ENCODE assay signal across 9 cellular contexts in the genomic region with DNA sequence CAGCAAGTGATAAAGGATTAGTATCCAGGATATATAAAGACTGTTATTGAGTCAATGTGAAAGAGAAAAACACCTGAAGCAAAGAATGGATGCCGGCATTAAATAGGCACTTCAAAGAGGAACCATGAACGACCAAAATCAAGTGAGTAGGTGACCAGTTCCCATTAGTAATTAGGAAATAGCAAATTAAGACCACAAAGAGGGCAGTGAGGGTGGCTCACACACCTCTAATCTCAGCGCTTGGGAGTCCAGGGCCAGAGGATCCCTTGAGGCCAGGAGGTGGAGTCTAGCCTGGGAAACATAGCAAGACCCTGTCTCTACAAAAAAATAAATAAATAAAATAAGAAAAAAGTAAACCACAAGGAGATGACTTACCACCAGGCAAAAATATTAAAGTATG. TPM values are rescaled to one million over a fixed set of nuclear protein-coding genes. Genes with fewer than 3 reads are reported as not detected.
DNase-seq lines count a peak whose midpoint lies in the region; ATAC-seq and TF ChIP-seq lines count a peak whose summit lies in the region.
"Had no signal": no experiment of that assay in that cellular context is flagged by ENCODE, and none has a peak within 500 bp of the region (broad histone marks: within the 10 kb centered on the region; RNA-seq: fewer than 3 reads in every experiment).

No MANE protein-coding gene starts in this region.

- no peak for TF ChIP-seq CTCF in glutamatergic neuron (IDR thresholded peaks at IDR 0.05; ENCODE audit: partially characterized antibody, unreplicated experiment)
- no peak for TF ChIP-seq CTCF in stomach (IDR thresholded peaks at IDR 0.05)

- H3K4me3 ChIP-seq in stomach: peak overlapping the region; percentile 62 to 71 (median 66)

- H3K27ac Mint-ChIP-seq in T-cell (peak overlapping the region; percentile 37 to 49), glutamatergic neuron (ENCODE audit: unreplicated experiment) (peak overlapping the region; percentile 33)

- H3K9me3 Mint-ChIP-seq in T-cell (no peaks in the 10 kb centered on the region), glutamatergic neuron (ENCODE audit: unreplicated experiment) (peaks cover 5% of the 10 kb centered on the region)

- peaks cover 0 to 7% (median 0%) of the 10 kb centered on the region in 3 donors for H3K27me3 ChIP-seq in stomach

- peaks cover 9 to 35% (median 30%) of the 10 kb centered on the region in 4 donors for H3K4me1 ChIP-seq in stomach

- POLR2A ChIA-PET in T-cell (lab: Charles Lee): no interaction called here

- CTCF ChIA-PET in T-cell (lab: Charles Lee): interaction anchor here in 1 of 2 donors (0.6 to 1.1 kb wide), 4 partner anchors 29 to 1044 kb away, joined by 3 to 5 read pairs (median 3); no protein-coding TSS in a partner anchor

- ATAC-seq in T-cell (replicated peaks in 1 of 4) (no peak), GM18867 (IDR thresholded peaks at IDR 0.05; ENCODE audit: unreplicated experiment) (no peak), GM19467 (IDR thresholded peaks at IDR 0.05; ENCODE audit: unreplicated experiment) (no peak)

- no peaks in the 10 kb centered on the region for H3K36me3 ChIP-seq in stomach

- H3K27ac ChIP-seq in stomach: peak overlapping the region in 2 of 5 donors; percentile 85 to 87

- DNase-seq in NCI-H1694 (lab: John Stamatoyannopoulos, UW): peak; percentile 13
- DNase-seq in NCI-H1694 treated with DMSO at 0.1 percent for 48 hours (lab: John Stamatoyannopoulos, UW): no peak
- peak in 1 of 34 experiments; percentile 2 for DNase-seq in T-cell
- DNase-seq in glutamatergic neuron: no peak
- no peak for DNase-seq in stomach
- no peak for DNase-seq in NCI-H187 (lab: John Stamatoyannopoulos, UW)

- intact Hi-C loops in stomach (cut with DNase I; ENCODE audit: low total_unique reads): no loop called here

- H3K4me1 Mint-ChIP-seq in T-cell: peaks cover 13 to 29% (median 17%) of the 10 kb centered on the region in 3 donors
- H3K4me1 Mint-ChIP-seq in glutamatergic neuron (ENCODE audit: low read depth, unreplicated experiment): peaks cover 8% of the 10 kb centered on the region

- 52 to 75% (median 70%) methylated on average over 3 of the region's 3 CpGs for WGBS in stomach, 5 donors

- no peak for TF ChIP-seq EP300 in stomach (IDR thresholded peaks at IDR 0.05)

- H3K27me3 Mint-ChIP-seq in T-cell: peaks cover 0 to 2% of the 10 kb centered on the region in 2 donors
- peaks cover 10% of the 10 kb centered on the region for H3K27me3 Mint-ChIP-seq in glutamatergic neuron (ENCODE audit: unreplicated experiment)

- H3K4me3 Mint-ChIP-seq in T-cell: peak overlapping the region; percentile 76 to 84 (median 76)
- H3K4me3 Mint-ChIP-seq in glutamatergic neuron (ENCODE audit: unreplicated experiment): peak overlapping the region; percentile 85

- no peaks in the 10 kb centered on the region for H3K9me3 ChIP-seq in stomach

- TF ChIP-seq POLR2A in stomach (IDR thresholded peaks at IDR 0.05): no peak

- H3K36me3 Mint-ChIP-seq in T-cell (no peaks in the 10 kb centered on the region), glutamatergic neuron (ENCODE audit: unreplicated experiment) (no peaks in the 10 kb centered on the region)

RNA-seq across cellular contexts. Expression of gene ANTXRL, which starts 1.5 kb away (rescaled TPM):
- 1 to 10 TPM in 1 of 5 donors, under 1 TPM in 1, not detected in 3; 0.69 to 1.0 TPM for total RNA-seq in T-cell
- total RNA-seq in glutamatergic neuron (ENCODE audit: unreplicated experiment): not detected
- total RNA-seq in stomach: not detected
- not detected for polyA plus RNA-seq in stomach
- total RNA-seq: M059J had no signal
